In the genomic region with DNA sequence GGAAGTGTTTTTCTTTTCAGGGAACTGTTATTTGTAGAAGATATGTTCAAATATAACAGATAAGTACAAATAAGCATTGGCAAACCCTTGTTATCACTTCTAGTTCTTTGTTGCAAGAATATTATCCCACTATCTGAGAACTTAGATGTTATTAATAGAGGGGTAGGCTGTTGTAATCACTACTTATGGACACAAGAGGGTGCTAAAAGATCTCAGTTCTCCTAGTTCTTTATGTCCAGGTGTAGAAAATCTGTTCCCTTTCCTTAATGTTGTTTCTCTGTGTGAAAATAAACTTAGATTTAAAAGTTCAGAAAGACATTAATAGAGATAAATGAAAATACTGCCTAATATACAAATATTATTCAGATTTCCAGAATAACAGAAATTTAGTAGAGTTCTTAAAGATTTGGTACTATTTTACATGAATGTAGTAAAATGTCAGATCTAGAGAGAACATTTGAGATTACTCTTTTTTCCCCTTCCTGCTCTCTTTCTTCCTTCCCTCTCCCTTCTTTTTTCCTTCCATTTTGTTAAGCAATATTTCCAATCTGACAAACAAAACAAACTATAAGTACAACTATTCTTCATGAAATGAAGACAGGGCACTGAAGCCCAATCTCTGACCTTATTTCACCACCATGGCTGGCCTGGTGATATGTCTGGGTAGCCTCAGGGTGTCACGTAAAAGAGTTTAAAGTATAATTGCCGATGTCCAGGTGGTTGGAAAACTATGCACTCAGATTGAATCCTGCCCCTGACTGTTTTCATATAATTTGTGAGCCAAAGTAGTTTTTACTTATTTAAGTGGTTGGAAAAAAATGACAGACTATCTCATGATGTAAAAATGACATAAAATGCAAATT, we compare ENCODE assay signal across 8 cellular contexts. TPM values are rescaled to one million over a fixed set of nuclear protein-coding genes. Genes with fewer than 3 reads are reported as not detected.
DNase-seq lines count a peak whose midpoint lies in the region; ATAC-seq, FAIRE-seq and TF ChIP-seq lines count a peak whose summit lies in the region.

No MANE protein-coding gene starts in this region.

- H3K23me2 ChIP-seq in H1 (ENCODE audit: low read depth, low read length): no peaks in the 10 kb centered on the region

- 100% methylated on average over 2 of the region's 2 CpGs; no CpG with 5 or more reads in 1 of the 2 experiments for WGBS in H1 (ENCODE audit: extremely low coverage in 1 of 2, insufficient coverage in 1 of 2, insufficient read length in 1 of 2, insufficient replicate concordance in 2 of 2, low coverage in 1 of 2, low lambda C conversion rate in 2 of 2, missing lambda C conversion rate in 1 of 2), 2 experiments

- H3K9ac ChIP-seq in H1 (replicated peaks in 1 of 4; ENCODE audit: extremely low read depth in 1 of 4, low read depth in 3 of 4, low read length in 3 of 4): no peak overlapping the region

- H3K27ac Mint-ChIP-seq in nephron: no peak overlapping the region
- H3K27ac Mint-ChIP-seq in activated naive CD4-positive, alpha-beta T cell treated with anti-CD3 and anti-CD28 coated beads, Interleukin-2, amount 50 U/mL, for 72 hours: no peak overlapping the region

- H3K56ac ChIP-seq in H1 (replicated peaks; ENCODE audit: insufficient read length, low read depth, low read length): no peak overlapping the region

- no peak overlapping the region for H2BK15ac ChIP-seq in H1 (ENCODE audit: low read length)

- DNase-seq in AG10803 (ENCODE audit: low read depth): peak; percentile 30
- DNase-seq in NOMO-1 treated with dmso at 0.1 percent for 144 hours (lab: John Stamatoyannopoulos, UW; ENCODE audit: unreplicated experiment): peak; percentile 15
- DNase-seq in H1 (ENCODE audit: low read depth in 1 of 2, low spot score in 2 of 2): no peak
- no peak for DNase-seq in activated naive CD4-positive, alpha-beta T cell treated with anti-CD3 and anti-CD28 coated beads, Interleukin-2, amount 50 U/mL, for 72 hours (ENCODE audit: low spot score in 2 of 2)
- no peak for DNase-seq in MG63

- H3K14ac ChIP-seq in H1 (ENCODE audit: insufficient read length): no peak overlapping the region

- H3K27me3 ChIP-seq in H1 (replicated peaks in 1 of 4; ENCODE audit: control insufficient read depth in 3 of 4, extremely low read depth in 1 of 4, insufficient read depth in 3 of 4, low read length in 3 of 4): no peaks in the 10 kb centered on the region
- H3K27me3 ChIP-seq in MG63: peaks cover 2% of the 10 kb centered on the region; the same call in 1 of the 2 replicates

- peak; percentile 73 for ATAC-seq in GM18867 (IDR thresholded peaks at IDR 0.05; ENCODE audit: unreplicated experiment)
- peak; percentile 80 for ATAC-seq in HG03342 (IDR thresholded peaks at IDR 0.05; ENCODE audit: unreplicated experiment)
- ATAC-seq in activated naive CD4-positive, alpha-beta T cell treated with anti-CD3 and anti-CD28 coated beads, Interleukin-2, amount 50 U/mL, for 72 hours: no peak

- no peak overlapping the region for H2AK5ac ChIP-seq in H1 (ENCODE audit: low read depth, low read length)

- no peak overlapping the region for H3K4me2 ChIP-seq in H1 (ENCODE audit: insufficient read depth in 1 of 2, low read depth in 2 of 2, low read length in 2 of 2)

- H3K36me3 ChIP-seq in H1 (ENCODE audit: control insufficient read depth in 2 of 4, insufficient read depth in 4 of 4, low read length in 3 of 4) (peaks cover 0 to 2% (median 0%) of the 10 kb centered on the region in 4 experiments; a peak in 2 of 8 replicates), MG63 (no peaks in the 10 kb centered on the region)

- no peak overlapping the region for H4K91ac ChIP-seq in H1 (replicated peaks; ENCODE audit: insufficient read length, low read length)

- no peak overlapping the region for H4K5ac ChIP-seq in H1 (ENCODE audit: insufficient read length, low read depth, low read length)

- TF ChIP-seq CTCF in AG10803 (conservative IDR thresholded peaks at IDR 0.05; ENCODE audit: low read length) (peak; percentile 70), H1 (IDR thresholded peaks at IDR 0.05; ENCODE audit: control extremely low read depth in 1 of 3, insufficient read depth in 1 of 3, low read depth in 1 of 3, low read length in 3 of 3) (peak in 2 of 3 experiments; percentile 46 to 63; a peak in 2 of 4 replicates), nephron (IDR thresholded peaks at IDR 0.05; ENCODE audit: unreplicated experiment in 3 of 3) (peak; percentile 59 to 79 (median 61))

- H3K4me3 Mint-ChIP-seq in nephron: no peak overlapping the region

- no peak overlapping the region for H2BK5ac ChIP-seq in H1 (ENCODE audit: low read depth, low read length)

- no peak overlapping the region for H3K27ac ChIP-seq in H1 (ENCODE audit: low read depth, low read length)

- peak; percentile 45 for FAIRE-seq in H1 (lab: Jason Lieb, UNC)

- no peaks in the 10 kb centered on the region for H3K4me1 ChIP-seq in H1 (replicated peaks in 1 of 4; ENCODE audit: control insufficient read depth in 3 of 4, insufficient read depth in 4 of 4, low read length in 3 of 4)

- H4K20me1 ChIP-seq in H1 (replicated peaks in 1 of 2; ENCODE audit: control insufficient read depth in 1 of 2, insufficient read depth in 2 of 2, low read length in 2 of 2): no peaks in the 10 kb centered on the region

- H3K4me3 ChIP-seq in AG10803 (ENCODE audit: low read length) (no peak overlapping the region), H1 (ENCODE audit: extremely low read depth in 1 of 4, insufficient read depth in 2 of 4, low read depth in 3 of 4, low read length in 4 of 4) (no peak overlapping the region), MG63 (no peak overlapping the region)

- H2BK120ac ChIP-seq in H1 (replicated peaks; ENCODE audit: low read depth, low read length): no peak overlapping the region

- H3K9me3 Mint-ChIP-seq in nephron: peaks cover 5% of the 10 kb centered on the region
- H3K9me3 Mint-ChIP-seq in activated naive CD4-positive, alpha-beta T cell treated with anti-CD3 and anti-CD28 coated beads, Interleukin-2, amount 50 U/mL, for 72 hours: no peaks in the 10 kb centered on the region

- H3K9me3 ChIP-seq in H1 (ENCODE audit: insufficient read depth in 2 of 2, low read depth in 1 of 2, low read length in 1 of 2): no peaks in the 10 kb centered on the region
- no peaks in the 10 kb centered on the region for H3K9me3 ChIP-seq in MG63

- H3K36me3 Mint-ChIP-seq in nephron (ENCODE audit: low read depth): no peaks in the 10 kb centered on the region
- H3K36me3 Mint-ChIP-seq in activated naive CD4-positive, alpha-beta T cell treated with anti-CD3 and anti-CD28 coated beads, Interleukin-2, amount 50 U/mL, for 72 hours: no peaks in the 10 kb centered on the region

- TF ChIP-seq RAD21 in H1 (IDR thresholded peaks at IDR 0.05 in 1 of 2, conservative IDR thresholded peaks at IDR 0.05 in 1 of 2; ENCODE audit: low read depth in 2 of 2, low read length in 2 of 2): peak; percentile 79 to 84

- H2BK20ac ChIP-seq in H1 (ENCODE audit: low read length): no peak overlapping the region

- no peak overlapping the region for H3K4ac ChIP-seq in H1 (replicated peaks; ENCODE audit: insufficient read length, low read depth, low read length)

- 0 out of 4 replicates have a peak, but pooled peaks cover 0 to 4% of the 10 kb centered on the region in 2 experiments for H3K79me2 ChIP-seq in H1 (ENCODE audit: control insufficient read depth in 1 of 2, insufficient read depth in 2 of 2, low read length in 2 of 2)

- TF ChIP-seq EP300 in H1 (IDR thresholded peaks at IDR 0.05; ENCODE audit: borderline replicate concordance in 1 of 2, low read depth in 2 of 2, low read length in 2 of 2): no peak

- no peaks in the 10 kb centered on the region for H3K27me3 Mint-ChIP-seq in nephron (ENCODE audit: low read depth)

- H3K18ac ChIP-seq in H1 (ENCODE audit: extremely low read depth, low read length): no peak overlapping the region

- POLR2A ChIA-PET in H1 (lab: Charles Lee; ENCODE audit: partially characterized antibody): interaction anchor here (0.6 kb wide), 1 partner anchor 10 kb away, joined by 3 read pairs; no protein-coding TSS in a partner anchor

- TF ChIP-seq POLR2A in H1 (IDR thresholded peaks at IDR 0.05; ENCODE audit: control extremely low read depth in 1 of 2, low read depth in 2 of 2, low read length in 2 of 2): no peak

- no peak overlapping the region for H2BK12ac ChIP-seq in H1 (ENCODE audit: low read depth, low read length)

- no peak overlapping the region for H4K8ac ChIP-seq in H1 (ENCODE audit: extremely low read depth, insufficient read depth, low read length)

- H3K23ac ChIP-seq in H1 (ENCODE audit: insufficient read length): no peak overlapping the region

- CTCF ChIA-PET in H1 (lab: Charles Lee; ENCODE audit: partially characterized antibody): interaction anchor here (0.6 to 1.8 kb wide), 19 partner anchors 11 to 425 kb away, joined by 3 to 7 read pairs (median 3); no protein-coding TSS in a partner anchor

- H3K79me1 ChIP-seq in H1 (ENCODE audit: low read depth, low read length): no peaks in the 10 kb centered on the region

- H3K4me1 Mint-ChIP-seq in nephron: no peaks in the 10 kb centered on the region

- H2AFZ ChIP-seq in H1 (ENCODE audit: low read length): no peak overlapping the region

TF ChIP-seq in H1, 55 proteins besides CTCF, POLR2A, EP300 and RAD21:
- TF ChIP-seq TCF12 (IDR thresholded peaks at IDR 0.05; ENCODE audit: low read depth, low read length) (no peak), SIRT6 (IDR thresholded peaks at IDR 0.05; ENCODE audit: low read length) (no peak), BCL11A (IDR thresholded peaks at IDR 0.05; ENCODE audit: low read depth in 2 of 2, low read length in 2 of 2) (no peak), FOSL1 (IDR thresholded peaks at IDR 0.05; ENCODE audit: insufficient read depth, low read depth, low read length) (no peak), YY1 (IDR thresholded peaks at IDR 0.05; ENCODE audit: low read depth, low read length) (no peak), SIN3A (conservative IDR thresholded peaks at IDR 0.05 in 1 of 2, IDR thresholded peaks at IDR 0.05 in 1 of 2; ENCODE audit: low read depth in 1 of 2, low read length in 2 of 2) (no peak), CHD2 (IDR thresholded peaks at IDR 0.05; ENCODE audit: low read length) (no peak), RBBP5 (IDR thresholded peaks at IDR 0.05; ENCODE audit: borderline replicate concordance, low read depth, low read length) (no peak)
TF ChIP-seq in H1: peak in this region for 0.

RNA-seq across cellular contexts. Expression of a gene that starts 43.6 kb away (rescaled TPM):
- not detected in 2 replicates for total RNA-seq in H1 (2021; fragmentation: NEBNext Ultra II Directional; extraction: Animal tissue kit (Norgen Biotek cat#: 25700))
- polyA plus RNA-seq in H1 (2011; rRNA removed): not detected in 2 replicates
- polyA plus RNA-seq in H1 (2011; cell fraction: cytosol; rRNA removed): not detected
- polyA plus RNA-seq in H1 (2011; cell fraction: nucleus; rRNA removed): not detected
- polyA plus RNA-seq in H1 (2012, experiment 1 of 2): 0.60 to 2.5 TPM (median 0.88 TPM) in 4 replicates
- not detected for polyA plus RNA-seq in H1 (2012, experiment 2 of 2)
- not detected for polyA plus RNA-seq in H1 (2013, experiment 1 of 2)
- polyA plus RNA-seq in H1 (2013, experiment 2 of 2): not detected
- not detected in 2 replicates for polyA minus RNA-seq in H1 (2011; rRNA and poly(A)+ RNA removed)
- not detected for polyA minus RNA-seq in H1 (2011; cell fraction: cytosol; rRNA and poly(A)+ RNA removed)
- not detected for polyA minus RNA-seq in H1 (2011; cell fraction: nucleus; rRNA and poly(A)+ RNA removed)
- not detected for total RNA-seq in activated naive CD4-positive, alpha-beta T cell treated with anti-CD3 and anti-CD28 coated beads, Interleukin-2, amount 50 U/mL, for 72 hours
- total RNA-seq in MG63 (2014; rRNA removed; shearing (Covaris generic); ENCODE audit: low replicate concordance): 6.0 TPM in 1 of 2 replicates, not detected in the other

Comparison
In these comparisons a context has a peak if more than half of its experiments do, and no peak if none do; other contexts are left out.
1. DNase-seq: peak in AG10803 (single experiment) and NOMO-1 treated with dmso at 0.1 percent for 144 hours (single experiment); none in H1 (0 of 2), activated naive CD4-positive, alpha-beta T cell treated with anti-CD3 and anti-CD28 coated beads, Interleukin-2, amount 50 U/mL, for 72 hours (0 of 2) and MG63 (single experiment).
2. ATAC-seq: peak in GM18867 (single experiment) and HG03342 (single experiment); none in activated naive CD4-positive, alpha-beta T cell treated with anti-CD3 and anti-CD28 coated beads, Interleukin-2, amount 50 U/mL, for 72 hours (0 of 2).
3. Peak in every context shown above with its lines, with median percentiles within 50 percentile points of each other: CTCF ChIP-seq.